ENCODE assay signal across 1 cellular context in genomic region chr2:217797661-217798069, GRCh38.
TF ChIP-seq lines count a peak whose summit lies in the region.

No MANE protein-coding gene starts in this region.

TF ChIP-seq in HepG2, 621 proteins besides CTCF, POLR2A, EP300 and RAD21 (continued from another document and continues in another):
- no peak for TF ChIP-seq ZNF609 (CRISPR knock-in tag; IDR thresholded peaks at IDR 0.05; ENCODE audit: borderline replicate concordance)
- peak; percentile 14; the same call in 1 of the 2 replicates for TF ChIP-seq ELF3 (CRISPR knock-in tag; IDR thresholded peaks at IDR 0.05)
- TF ChIP-seq, protein P1, sequence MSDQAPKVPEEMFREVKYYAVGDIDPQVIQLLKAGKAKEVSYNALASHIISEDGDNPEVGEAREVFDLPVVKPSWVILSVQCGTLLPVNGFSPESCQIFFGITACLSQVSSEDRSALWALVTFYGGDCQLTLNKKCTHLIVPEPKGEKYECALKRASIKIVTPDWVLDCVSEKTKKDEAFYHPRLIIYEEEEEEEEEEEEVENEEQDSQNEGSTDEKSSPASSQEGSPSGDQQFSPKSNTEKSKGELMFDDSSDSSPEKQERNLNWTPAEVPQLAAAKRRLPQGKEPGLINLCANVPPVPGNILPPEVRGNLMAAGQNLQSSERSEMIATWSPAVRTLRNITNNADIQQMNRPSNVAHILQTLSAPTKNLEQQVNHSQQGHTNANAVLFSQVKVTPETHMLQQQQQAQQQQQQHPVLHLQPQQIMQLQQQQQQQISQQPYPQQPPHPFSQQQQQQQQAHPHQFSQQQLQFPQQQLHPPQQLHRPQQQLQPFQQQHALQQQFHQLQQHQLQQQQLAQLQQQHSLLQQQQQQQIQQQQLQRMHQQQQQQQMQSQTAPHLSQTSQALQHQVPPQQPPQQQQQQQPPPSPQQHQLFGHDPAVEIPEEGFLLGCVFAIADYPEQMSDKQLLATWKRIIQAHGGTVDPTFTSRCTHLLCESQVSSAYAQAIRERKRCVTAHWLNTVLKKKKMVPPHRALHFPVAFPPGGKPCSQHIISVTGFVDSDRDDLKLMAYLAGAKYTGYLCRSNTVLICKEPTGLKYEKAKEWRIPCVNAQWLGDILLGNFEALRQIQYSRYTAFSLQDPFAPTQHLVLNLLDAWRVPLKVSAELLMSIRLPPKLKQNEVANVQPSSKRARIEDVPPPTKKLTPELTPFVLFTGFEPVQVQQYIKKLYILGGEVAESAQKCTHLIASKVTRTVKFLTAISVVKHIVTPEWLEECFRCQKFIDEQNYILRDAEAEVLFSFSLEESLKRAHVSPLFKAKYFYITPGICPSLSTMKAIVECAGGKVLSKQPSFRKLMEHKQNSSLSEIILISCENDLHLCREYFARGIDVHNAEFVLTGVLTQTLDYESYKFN (CRISPR knock-in tag; conservative IDR thresholded peaks at IDR 0.05) = 0 out of 2 replicates have a peak, but pooled peaks have one; percentile 12
- TF ChIP-seq, protein P2, sequence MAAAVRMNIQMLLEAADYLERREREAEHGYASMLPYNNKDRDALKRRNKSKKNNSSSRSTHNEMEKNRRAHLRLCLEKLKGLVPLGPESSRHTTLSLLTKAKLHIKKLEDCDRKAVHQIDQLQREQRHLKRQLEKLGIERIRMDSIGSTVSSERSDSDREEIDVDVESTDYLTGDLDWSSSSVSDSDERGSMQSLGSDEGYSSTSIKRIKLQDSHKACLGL (CRISPR knock-in tag; IDR thresholded peaks at IDR 0.05) = no peak
- TF ChIP-seq AGO2 (optimal IDR thresholded peaks at IDR 0.05; ENCODE audit: low read depth, low read length) = no peak
- no peak for TF ChIP-seq HNRNPK (IDR thresholded peaks at IDR 0.05; ENCODE audit: low read depth, low read length, poor library complexity, severe bottlenecking)
- peak; percentile 48; the same call in 1 of the 2 replicates for TF ChIP-seq BHLHE40 (IDR thresholded peaks at IDR 0.05; ENCODE audit: low read length)
- no peak for TF ChIP-seq BCLAF1 (IDR thresholded peaks at IDR 0.05)
- TF ChIP-seq MLX (CRISPR knock-in tag; IDR thresholded peaks at IDR 0.05) = peak; percentile 94
- TF ChIP-seq ZNF572 (CRISPR knock-in tag; IDR thresholded peaks at IDR 0.05) = no peak
- TF ChIP-seq MXI1 (IDR thresholded peaks at IDR 0.05; ENCODE audit: borderline replicate concordance, low read depth, low read length) = no peak; the same call in 2 of the 3 replicates
- no peak for TF ChIP-seq ZMAT3 (CRISPR knock-in tag; conservative IDR thresholded peaks at IDR 0.05)
- no peak for TF ChIP-seq ZNF34 (CRISPR knock-in tag; IDR thresholded peaks at IDR 0.05; ENCODE audit: borderline replicate concordance)
- TF ChIP-seq PRDM15 (CRISPR knock-in tag; IDR thresholded peaks at IDR 0.05) = no peak
- TF ChIP-seq, protein P3, sequence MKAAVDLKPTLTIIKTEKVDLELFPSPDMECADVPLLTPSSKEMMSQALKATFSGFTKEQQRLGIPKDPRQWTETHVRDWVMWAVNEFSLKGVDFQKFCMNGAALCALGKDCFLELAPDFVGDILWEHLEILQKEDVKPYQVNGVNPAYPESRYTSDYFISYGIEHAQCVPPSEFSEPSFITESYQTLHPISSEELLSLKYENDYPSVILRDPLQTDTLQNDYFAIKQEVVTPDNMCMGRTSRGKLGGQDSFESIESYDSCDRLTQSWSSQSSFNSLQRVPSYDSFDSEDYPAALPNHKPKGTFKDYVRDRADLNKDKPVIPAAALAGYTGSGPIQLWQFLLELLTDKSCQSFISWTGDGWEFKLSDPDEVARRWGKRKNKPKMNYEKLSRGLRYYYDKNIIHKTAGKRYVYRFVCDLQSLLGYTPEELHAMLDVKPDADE (CRISPR knock-in tag; IDR thresholded peaks at IDR 0.05) = no peak
- 0 out of 2 replicates have a peak, but pooled peaks have one; percentile 37 for TF ChIP-seq ZNF670 (CRISPR knock-in tag; IDR thresholded peaks at IDR 0.05; ENCODE audit: borderline replicate concordance)
- TF ChIP-seq ZNF788 (CRISPR knock-in tag; IDR thresholded peaks at IDR 0.05; ENCODE audit: borderline replicate concordance) = no peak
- TF ChIP-seq TEAD3 (CRISPR knock-in tag; optimal IDR thresholded peaks at IDR 0.05; ENCODE audit: borderline replicate concordance) = peak; percentile 37
- TF ChIP-seq PLRG1 (conservative IDR thresholded peaks at IDR 0.05) = no peak
- TF ChIP-seq, protein P4, sequence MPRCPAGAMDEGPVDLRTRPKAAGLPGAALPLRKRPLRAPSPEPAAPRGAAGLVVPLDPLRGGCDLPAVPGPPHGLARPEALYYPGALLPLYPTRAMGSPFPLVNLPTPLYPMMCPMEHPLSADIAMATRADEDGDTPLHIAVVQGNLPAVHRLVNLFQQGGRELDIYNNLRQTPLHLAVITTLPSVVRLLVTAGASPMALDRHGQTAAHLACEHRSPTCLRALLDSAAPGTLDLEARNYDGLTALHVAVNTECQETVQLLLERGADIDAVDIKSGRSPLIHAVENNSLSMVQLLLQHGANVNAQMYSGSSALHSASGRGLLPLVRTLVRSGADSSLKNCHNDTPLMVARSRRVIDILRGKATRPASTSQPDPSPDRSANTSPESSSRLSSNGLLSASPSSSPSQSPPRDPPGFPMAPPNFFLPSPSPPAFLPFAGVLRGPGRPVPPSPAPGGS (CRISPR knock-in tag; IDR thresholded peaks at IDR 0.05) = 0 out of 2 replicates have a peak, but pooled peaks have one; percentile 51
- 0 out of 2 replicates have a peak, but pooled peaks have one; percentile 22 for TF ChIP-seq MEF2D (CRISPR knock-in tag; IDR thresholded peaks at IDR 0.05)
- TF ChIP-seq ZBTB20 (CRISPR knock-in tag; IDR thresholded peaks at IDR 0.05; ENCODE audit: borderline replicate concordance, low read depth) = 0 out of 2 replicates have a peak, but pooled peaks have one; percentile 16
- 0 out of 2 replicates have a peak, but pooled peaks have one; percentile 5 for TF ChIP-seq SMC3 (IDR thresholded peaks at IDR 0.05; ENCODE audit: low read length)
- TF ChIP-seq ZUFSP (CRISPR knock-in tag; IDR thresholded peaks at IDR 0.05; ENCODE audit: borderline replicate concordance) = no peak
- peak; percentile 30; the same call in 1 of the 2 replicates for TF ChIP-seq SP4 (CRISPR knock-in tag; IDR thresholded peaks at IDR 0.05)
- TF ChIP-seq DNMT3B (CRISPR knock-in tag; conservative IDR thresholded peaks at IDR 0.05) = no peak
- peak; percentile 49 for TF ChIP-seq MAFF (IDR thresholded peaks at IDR 0.05; ENCODE audit: low read depth, low read length)
